In genomic region chr1:45339694-45340558, GRCh38 we compare ENCODE assay signal across 1 cellular context.
TF ChIP-seq lines count a peak whose summit lies in the region.

MUTYH (minus strand) TSS chr1:45340440; CDS start chr1:45334505, 5,935 bp downstream.
TOE1 (plus strand) TSS chr1:45340170; CDS start chr1:45340253, 83 bp downstream.

TF ChIP-seq in HepG2, 621 proteins besides CTCF, POLR2A, EP300 and RAD21 (continued from another document and continues in another):
- peak; percentile 94 for TF ChIP-seq TFDP1 (CRISPR knock-in tag; IDR thresholded peaks at IDR 0.05; ENCODE audit: borderline replicate concordance)
- TF ChIP-seq SRF (IDR thresholded peaks at IDR 0.05; ENCODE audit: low read depth, low read length), result no peak
- TF ChIP-seq HOXD1 (CRISPR knock-in tag; IDR thresholded peaks at IDR 0.05), result no peak
- TF ChIP-seq JUND (CRISPR knock-in tag; IDR thresholded peaks at IDR 0.05), result peak; percentile 60; the same call in 1 of the 2 replicates
- peak; percentile 80 for TF ChIP-seq ZFY (CRISPR knock-in tag; IDR thresholded peaks at IDR 0.05)
- TF ChIP-seq ZNF552 (CRISPR knock-in tag; IDR thresholded peaks at IDR 0.05; ENCODE audit: borderline replicate concordance), result peak; percentile 59; the same call in 1 of the 2 replicates
- 0 out of 2 replicates have a peak, but pooled peaks have one; percentile 61 for TF ChIP-seq REXO4 (CRISPR knock-in tag; IDR thresholded peaks at IDR 0.05; ENCODE audit: borderline replicate concordance)
- TF ChIP-seq ZNF776 (CRISPR knock-in tag; IDR thresholded peaks at IDR 0.05), result peak; percentile 34; the same call in 1 of the 2 replicates
- peak; percentile 97 for TF ChIP-seq ZFP36L1 (CRISPR knock-in tag; IDR thresholded peaks at IDR 0.05)
- no peak for TF ChIP-seq HNRNPK (IDR thresholded peaks at IDR 0.05; ENCODE audit: low read depth, low read length, poor library complexity, severe bottlenecking)
- no peak for TF ChIP-seq MAFG (CRISPR knock-in tag; IDR thresholded peaks at IDR 0.05)
- no peak for TF ChIP-seq ZNF678 (CRISPR knock-in tag; IDR thresholded peaks at IDR 0.05)
- no peak for TF ChIP-seq FOXP4 (CRISPR knock-in tag; IDR thresholded peaks at IDR 0.05)
- no peak for TF ChIP-seq ZNF7 (CRISPR knock-in tag; IDR thresholded peaks at IDR 0.05)
- peak; percentile 75; the same call in 1 of the 2 replicates for TF ChIP-seq ZNF670 (CRISPR knock-in tag; IDR thresholded peaks at IDR 0.05; ENCODE audit: borderline replicate concordance)
- no peak for TF ChIP-seq HMGA1 (CRISPR knock-in tag; conservative IDR thresholded peaks at IDR 0.05)
- peak; percentile 72 for TF ChIP-seq KAT8 (CRISPR knock-in tag; IDR thresholded peaks at IDR 0.05)
- TF ChIP-seq CEBPG (CRISPR knock-in tag; IDR thresholded peaks at IDR 0.05), result 0 out of 2 replicates have a peak, but pooled peaks have one; percentile 13
- no peak for TF ChIP-seq MZF1 (CRISPR knock-in tag; IDR thresholded peaks at IDR 0.05; ENCODE audit: borderline replicate concordance)
- TF ChIP-seq SALL1 (CRISPR knock-in tag; IDR thresholded peaks at IDR 0.05), result peak; percentile 86
- TF ChIP-seq ZNF550 (CRISPR knock-in tag; IDR thresholded peaks at IDR 0.05; ENCODE audit: borderline replicate concordance), result no peak
- peak; percentile 84; the same call in 1 of the 2 replicates for TF ChIP-seq TIGD3 (CRISPR knock-in tag; IDR thresholded peaks at IDR 0.05; ENCODE audit: borderline replicate concordance)
- TF ChIP-seq ETS1 (CRISPR knock-in tag; IDR thresholded peaks at IDR 0.05), result no peak; the same call in 1 of the 2 replicates
- no peak for TF ChIP-seq JDP2 (CRISPR knock-in tag; IDR thresholded peaks at IDR 0.05; ENCODE audit: borderline replicate concordance)
- TF ChIP-seq ETV5 (CRISPR knock-in tag; IDR thresholded peaks at IDR 0.05; ENCODE audit: borderline replicate concordance), result peak; percentile 83
- 0 out of 2 replicates have a peak, but pooled peaks have one; percentile 20 for TF ChIP-seq ZNF841 (CRISPR knock-in tag; IDR thresholded peaks at IDR 0.05; ENCODE audit: borderline replicate concordance)
- no peak for TF ChIP-seq AFF4 (CRISPR knock-in tag; IDR thresholded peaks at IDR 0.05)
- TF ChIP-seq HDAC6 (IDR thresholded peaks at IDR 0.05; ENCODE audit: low read depth, low read length), result no peak
- no peak for TF ChIP-seq MIER3 (CRISPR knock-in tag; IDR thresholded peaks at IDR 0.05; ENCODE audit: borderline replicate concordance)
- 0 out of 2 replicates have a peak, but pooled peaks have one; percentile 21 for TF ChIP-seq ZNF782 (CRISPR knock-in tag; IDR thresholded peaks at IDR 0.05; ENCODE audit: borderline replicate concordance)
- TF ChIP-seq ZNF800 (CRISPR knock-in tag; IDR thresholded peaks at IDR 0.05), result peak; percentile 75
- TF ChIP-seq ZNF124 (CRISPR knock-in tag; IDR thresholded peaks at IDR 0.05), result peak; percentile 54
- TF ChIP-seq MEIS1 (CRISPR knock-in tag; IDR thresholded peaks at IDR 0.05; ENCODE audit: borderline replicate concordance), result 0 out of 2 replicates have a peak, but pooled peaks have one; percentile 27
- TF ChIP-seq PHF5A (CRISPR knock-in tag; IDR thresholded peaks at IDR 0.05; ENCODE audit: low read depth, unreplicated experiment), result no peak
- no peak; the same call in 1 of the 2 replicates for TF ChIP-seq MYNN (CRISPR knock-in tag; IDR thresholded peaks at IDR 0.05; ENCODE audit: low read depth)
- TF ChIP-seq ZBTB3 (CRISPR knock-in tag; IDR thresholded peaks at IDR 0.05; ENCODE audit: borderline replicate concordance, low read depth), result 0 out of 2 replicates have a peak, but pooled peaks have one; percentile 42
- peak; percentile 96 for TF ChIP-seq ZNF772 (CRISPR knock-in tag; IDR thresholded peaks at IDR 0.05)
- TF ChIP-seq BRCA1 (CRISPR knock-in tag; IDR thresholded peaks at IDR 0.05), result no peak
- no peak for TF ChIP-seq ZNF484 (CRISPR knock-in tag; IDR thresholded peaks at IDR 0.05; ENCODE audit: borderline replicate concordance, low read depth)
- no peak for TF ChIP-seq HIC2 (CRISPR knock-in tag; IDR thresholded peaks at IDR 0.05; ENCODE audit: low read depth)
- peak; percentile 80; the same call in 1 of the 2 replicates for TF ChIP-seq ZNF30 (CRISPR knock-in tag; IDR thresholded peaks at IDR 0.05)
- no peak for TF ChIP-seq MXD3 (CRISPR knock-in tag; IDR thresholded peaks at IDR 0.05)
- peak; percentile 43; the same call in 1 of the 2 replicates for TF ChIP-seq PAX8 (CRISPR knock-in tag; IDR thresholded peaks at IDR 0.05; ENCODE audit: borderline replicate concordance)
- no peak for TF ChIP-seq ZNF720 (CRISPR knock-in tag; IDR thresholded peaks at IDR 0.05)
- TF ChIP-seq PAXIP1 (CRISPR knock-in tag; conservative IDR thresholded peaks at IDR 0.05), result peak; percentile 51; the same call in 1 of the 2 replicates
- peak; percentile 85 for TF ChIP-seq ZBTB42 (CRISPR knock-in tag; IDR thresholded peaks at IDR 0.05)
- peak; percentile 52 for TF ChIP-seq CBX1 (IDR thresholded peaks at IDR 0.05; ENCODE audit: low read depth)
- TF ChIP-seq ZNF343 (CRISPR knock-in tag; IDR thresholded peaks at IDR 0.05), result no peak; the same call in 1 of the 2 replicates
- no peak for TF ChIP-seq U2AF2 (IDR thresholded peaks at IDR 0.05; ENCODE audit: low read depth, low read length)
- TF ChIP-seq ZNF282 (IDR thresholded peaks at IDR 0.05; ENCODE audit: partially characterized antibody), result no peak
